ENCODE assay signal across 8 cellular contexts in genomic region chr12:1533602-1534304, GRCh38.
DNase-seq lines count a peak whose midpoint lies in the region; ATAC-seq and TF ChIP-seq lines count a peak whose summit lies in the region.

No MANE protein-coding gene starts in this region.

- intact Hi-C loops in natural killer cell (cut with micrococcal nuclease) = no loop called here

- TF ChIP-seq CTCF in GM10248 (IDR thresholded peaks at IDR 0.05; ENCODE audit: control extremely low read depth, extremely low read depth, low read depth, missing control alignments) (no peak), natural killer cell (IDR thresholded peaks at IDR 0.05) (no peak)

- peak overlapping the region; percentile 87 for H3K4me3 Mint-ChIP-seq in natural killer cell

- peaks cover 38 to 40% of the 10 kb centered on the region in 2 donors for H3K4me1 Mint-ChIP-seq in natural killer cell

- H3K27me3 Mint-ChIP-seq in natural killer cell (ENCODE audit: low read depth in 2 of 2) = peaks cover 66 to 71% of the 10 kb centered on the region in 2 donors

- no peaks in the 10 kb centered on the region for H3K36me3 Mint-ChIP-seq in natural killer cell

- POLR2A ChIA-PET in GM10248 (lab: Yijun Ruan, JAX) = interaction anchor here (0.6 kb wide), 1 partner anchor 242 kb away, joined by 6 read pairs; no protein-coding TSS in a partner anchor

- H3K9me3 Mint-ChIP-seq in natural killer cell = no peaks in the 10 kb centered on the region

- peak; percentile 47 for ATAC-seq in GM19467 (IDR thresholded peaks at IDR 0.05; ENCODE audit: unreplicated experiment)
- peak; percentile 49 for ATAC-seq in HG03571 (IDR thresholded peaks at IDR 0.05; ENCODE audit: unreplicated experiment)
- ATAC-seq in natural killer cell = peak; percentile 59 to 75 (median 64)

- H3K27ac Mint-ChIP-seq in natural killer cell = peak overlapping the region in 1 of 2 donors; percentile 29

- peak; percentile 69 for DNase-seq in GM10248 (ENCODE audit: extremely low spot score)
- DNase-seq in activated T-cell treated with anti-CD3 and anti-CD28 coated beads for 48 hours (ENCODE audit: low read depth) = peak; percentile 54
- DNase-seq in natural killer cell = peak; percentile 43
- DNase-seq in NCI-H2227 (lab: John Stamatoyannopoulos, UW; ENCODE audit: unreplicated experiment) = no peak
- no peak for DNase-seq in midbrain (lab: John Stamatoyannopoulos, UW)
- DNase-seq in NCI-H187 (lab: John Stamatoyannopoulos, UW) = no peak

- CTCF ChIA-PET in GM10248 (lab: Yijun Ruan, JAX) = interaction anchor here (0.8 to 4.7 kb wide), 14 partner anchors 8 to 441 kb away, joined by 3 to 19 read pairs (median 4); no protein-coding TSS in a partner anchor

Comparison
In these comparisons a context has a peak if more than half of its experiments do, and no peak if none do; other contexts are left out.
1. DNase-seq: peak in GM10248 (single experiment), activated T-cell treated with anti-CD3 and anti-CD28 coated beads for 48 hours (single experiment) and natural killer cell (single experiment); none in NCI-H2227 (single experiment), midbrain (single experiment) and NCI-H187 (0 of 2).
2. Peak in every context shown above with its lines, with median percentiles within 50 percentile points of each other: ATAC-seq.